9 cellular contexts compared by ENCODE assay signal in genomic region chr2:70553334-70553583, GRCh38. TPM values are rescaled to one million over a fixed set of nuclear protein-coding genes. Genes with fewer than 3 reads are reported as not detected.
DNase-seq lines count a peak whose midpoint lies in the region; TF ChIP-seq lines count a peak whose summit lies in the region.
"Had no signal": no experiment of that assay in that cellular context is flagged by ENCODE, and none has a peak within 500 bp of the region (broad histone marks: within the 10 kb centered on the region; RNA-seq: fewer than 3 reads in every experiment).

No MANE protein-coding gene starts in this region.

- H3F3A ChIP-seq in neural cell (ENCODE audit: insufficient read depth, low read length, poor library complexity, severe bottlenecking) = no peaks in the 10 kb centered on the region

- H3K4me1 Mint-ChIP-seq in HFFc6 (ENCODE audit: low read depth) = no peaks in the 10 kb centered on the region

- H3K9me2 ChIP-seq in neural cell (ENCODE audit: insufficient read depth, low read length) = no peaks in the 10 kb centered on the region

- DNase-seq in DMS53 (lab: John Stamatoyannopoulos, UW) (peak; percentile 87), HFFc6 (no peak), SK-N-MC (ENCODE audit: low read depth, low spot score) (no peak), epithelial cell of proximal tubule (ENCODE audit: low read depth) (no peak), SKM-1 treated with dmso at 0.1 percent for 144 hours (lab: John Stamatoyannopoulos, UW; ENCODE audit: unreplicated experiment) (no peak), KG1 (lab: John Stamatoyannopoulos, UW) (no peak), epidermal melanocyte (ENCODE audit: insufficient read length, low spot score) (no peak)

- no peak overlapping the region for H3K9ac ChIP-seq in SK-N-MC (ENCODE audit: insufficient read length)
- peak overlapping the region; percentile 55 for H3K9ac ChIP-seq in neural cell (ENCODE audit: low read length)

- H3K79me2 ChIP-seq in neural cell (replicated peaks; ENCODE audit: insufficient read depth, low read length) = no peaks in the 10 kb centered on the region

- peaks cover 44% of the 10 kb centered on the region for H3K27me3 Mint-ChIP-seq in HFFc6 (ENCODE audit: insufficient read depth)

- H3K4me3 ChIP-seq in SK-N-MC (peak overlapping the region; percentile 74), epithelial cell of proximal tubule (ENCODE audit: low read depth, low read length) (peak overlapping the region; percentile 94), neural cell (ENCODE audit: low read length) (peak overlapping the region; percentile 88)

- TF ChIP-seq RAD21 in neural cell (conservative IDR thresholded peaks at IDR 0.05) = no peak

- no peaks in the 10 kb centered on the region for H3K36me3 ChIP-seq in SK-N-MC (ENCODE audit: insufficient read depth, low read length)
- no peaks in the 10 kb centered on the region for H3K36me3 ChIP-seq in neural cell (ENCODE audit: insufficient read depth, low read length)

- no peaks in the 10 kb centered on the region for H3K36me3 Mint-ChIP-seq in HFFc6 (ENCODE audit: low read depth)

- peaks cover 58% of the 10 kb centered on the region for H3K27me3 ChIP-seq in neural cell (ENCODE audit: insufficient read depth, low read depth, low read length)

- H3K27ac ChIP-seq in SK-N-MC (no peak overlapping the region), neural cell (ENCODE audit: low read length) (no peak overlapping the region)

- H3K4me3 Mint-ChIP-seq in HFFc6 = peak overlapping the region; percentile 71

- no peak for TF ChIP-seq CTCF in HFFc6 (IDR thresholded peaks at IDR 0.05)
- TF ChIP-seq CTCF in epithelial cell of proximal tubule (conservative IDR thresholded peaks at IDR 0.05; ENCODE audit: low read depth, low read length) = no peak
- TF ChIP-seq CTCF in neural cell (IDR thresholded peaks at IDR 0.05; ENCODE audit: poor library complexity, severe bottlenecking) = peak; percentile 16

- H3K27ac Mint-ChIP-seq in HFFc6 = no peak overlapping the region

- H3K9me3 ChIP-seq in SK-N-MC (ENCODE audit: low read depth, low read length) = no peaks in the 10 kb centered on the region
- no peaks in the 10 kb centered on the region for H3K9me3 ChIP-seq in neural cell (ENCODE audit: low read length)

- H2AFZ ChIP-seq in neural cell (ENCODE audit: low read depth, low read length) = peak overlapping the region; percentile 56

- no peaks in the 10 kb centered on the region for H3K9me3 Mint-ChIP-seq in HFFc6

- peak overlapping the region; percentile 78 for H3K4me2 ChIP-seq in neural cell (ENCODE audit: low read length)

- no peaks in the 10 kb centered on the region for H4K20me1 ChIP-seq in neural cell (ENCODE audit: insufficient read depth)

- TF ChIP-seq EP300 in neural cell (conservative IDR thresholded peaks at IDR 0.05; ENCODE audit: poor library complexity, severe bottlenecking) = no peak

TF ChIP-seq in neural cell, 6 proteins besides CTCF, POLR2A, EP300 and RAD21:
- TF ChIP-seq TAF1 (IDR thresholded peaks at IDR 0.05; ENCODE audit: low read depth) = peak; percentile 20
- TF ChIP-seq SMC3 (conservative IDR thresholded peaks at IDR 0.05; ENCODE audit: poor library complexity) = no peak

RNA-seq across cellular contexts. Expression of gene TGFA, which starts 0.4 kb away (rescaled TPM):
- under 1 TPM in 3 of 6 experiments, not detected in 3; 0.05 to 0.38 (median 0.26) TPM for total RNA-seq in HFFc6 (2021; fragmentation: NEBNext Ultra II Directional; extraction: Animal tissue kit (Norgen Biotek cat#: 25700))
- total RNA-seq in epithelial cell of proximal tubule = 40.1 and 89.1 TPM in 2 replicates
- polyA plus RNA-seq in neural cell = 0.85 and 0.92 TPM in 2 replicates
- polyA minus RNA-seq in neural cell = 0.73 and 0.81 TPM in 2 replicates
- total RNA-seq: LHCN-M2 had no signal

Comparison
In these comparisons a context has a peak if more than half of its experiments do, and no peak if none do; other contexts are left out.
1. RNA of gene TGFA, which starts 0.4 kb away (total RNA-seq): 40.1 to 89.1 TPM in epithelial cell of proximal tubule; 0.05 to 0.38 TPM in HFFc6; every median in the first group is over 10 times any median in the second.
2. Peak in every context shown above with its lines, with median percentiles within 50 percentile points of each other: H3K4me3 ChIP-seq.